1 cellular context compared by ENCODE assay signal in the genomic region with DNA sequence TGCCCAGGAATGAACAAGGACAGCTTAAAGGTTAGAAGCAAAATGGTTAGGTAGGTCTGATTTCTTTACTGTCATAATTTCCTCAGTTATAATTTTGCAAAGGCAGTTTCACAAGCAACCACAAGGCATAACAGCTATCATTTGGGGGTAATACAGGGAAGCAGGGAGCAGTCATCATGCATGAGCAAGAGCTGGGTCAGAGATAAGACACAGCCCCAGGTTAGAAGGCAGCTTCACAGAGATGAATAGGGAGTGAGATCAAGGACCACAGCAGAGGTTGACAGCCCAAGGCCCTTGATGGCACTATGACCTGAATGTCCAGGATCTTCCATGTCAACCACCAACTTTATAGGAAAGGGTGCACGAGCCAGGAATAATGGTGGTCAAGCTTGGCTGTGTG.
TF ChIP-seq lines count a peak whose summit lies in the region.

No MANE protein-coding gene starts in this region.

TF ChIP-seq in K562, 482 proteins besides CTCF, POLR2A, EP300 and RAD21 (continued from another document):
- TF ChIP-seq, protein P1, sequence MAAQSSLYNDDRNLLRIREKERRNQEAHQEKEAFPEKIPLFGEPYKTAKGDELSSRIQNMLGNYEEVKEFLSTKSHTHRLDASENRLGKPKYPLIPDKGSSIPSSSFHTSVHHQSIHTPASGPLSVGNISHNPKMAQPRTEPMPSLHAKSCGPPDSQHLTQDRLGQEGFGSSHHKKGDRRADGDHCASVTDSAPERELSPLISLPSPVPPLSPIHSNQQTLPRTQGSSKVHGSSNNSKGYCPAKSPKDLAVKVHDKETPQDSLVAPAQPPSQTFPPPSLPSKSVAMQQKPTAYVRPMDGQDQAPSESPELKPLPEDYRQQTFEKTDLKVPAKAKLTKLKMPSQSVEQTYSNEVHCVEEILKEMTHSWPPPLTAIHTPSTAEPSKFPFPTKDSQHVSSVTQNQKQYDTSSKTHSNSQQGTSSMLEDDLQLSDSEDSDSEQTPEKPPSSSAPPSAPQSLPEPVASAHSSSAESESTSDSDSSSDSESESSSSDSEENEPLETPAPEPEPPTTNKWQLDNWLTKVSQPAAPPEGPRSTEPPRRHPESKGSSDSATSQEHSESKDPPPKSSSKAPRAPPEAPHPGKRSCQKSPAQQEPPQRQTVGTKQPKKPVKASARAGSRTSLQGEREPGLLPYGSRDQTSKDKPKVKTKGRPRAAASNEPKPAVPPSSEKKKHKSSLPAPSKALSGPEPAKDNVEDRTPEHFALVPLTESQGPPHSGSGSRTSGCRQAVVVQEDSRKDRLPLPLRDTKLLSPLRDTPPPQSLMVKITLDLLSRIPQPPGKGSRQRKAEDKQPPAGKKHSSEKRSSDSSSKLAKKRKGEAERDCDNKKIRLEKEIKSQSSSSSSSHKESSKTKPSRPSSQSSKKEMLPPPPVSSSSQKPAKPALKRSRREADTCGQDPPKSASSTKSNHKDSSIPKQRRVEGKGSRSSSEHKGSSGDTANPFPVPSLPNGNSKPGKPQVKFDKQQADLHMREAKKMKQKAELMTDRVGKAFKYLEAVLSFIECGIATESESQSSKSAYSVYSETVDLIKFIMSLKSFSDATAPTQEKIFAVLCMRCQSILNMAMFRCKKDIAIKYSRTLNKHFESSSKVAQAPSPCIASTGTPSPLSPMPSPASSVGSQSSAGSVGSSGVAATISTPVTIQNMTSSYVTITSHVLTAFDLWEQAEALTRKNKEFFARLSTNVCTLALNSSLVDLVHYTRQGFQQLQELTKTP (IDR thresholded peaks at IDR 0.05; ENCODE audit: low read depth in 1 of 2, partially characterized antibody in 2 of 2): no peak
- TF ChIP-seq DACH1 (IDR thresholded peaks at IDR 0.05; ENCODE audit: partially characterized antibody) (no peak), ZNF589 (CRISPR knock-in tag; IDR thresholded peaks at IDR 0.05; ENCODE audit: low read depth) (0 out of 2 replicates have a peak, but pooled peaks have one; percentile 35), FOSL1 (tag; conservative IDR thresholded peaks at IDR 0.05) (peak; percentile 68), CREB1 (IDR thresholded peaks at IDR 0.05) (no peak), CREB1 (CRISPR knock-in tag; IDR thresholded peaks at IDR 0.05) (no peak), SMARCA4 (IDR thresholded peaks at IDR 0.05) (peak; percentile 31; the same call in 1 of the 2 replicates), RBM17 (IDR thresholded peaks at IDR 0.05; ENCODE audit: borderline replicate concordance, low read depth, low read length) (no peak)
